20 cellular contexts compared by ENCODE assay signal in genomic region chr2:65503746-65504145, GRCh38.
DNase-seq lines count a peak whose midpoint lies in the region; TF ChIP-seq lines count a peak whose summit lies in the region.
"Had no signal": no experiment of that assay in that cellular context is flagged by ENCODE, and none has a peak within 500 bp of the region (broad histone marks: within the 10 kb centered on the region; RNA-seq: fewer than 3 reads in every experiment).

No MANE protein-coding gene starts in this region.

- H3K27me3 ChIP-seq in uterus, result no peaks in the 10 kb centered on the region

- no peak overlapping the region for H3K4me3 ChIP-seq in uterus
- H3K4me3 ChIP-seq: GM23248, PC-9 had no signal

- no peaks in the 10 kb centered on the region for H3K36me3 ChIP-seq in uterus

- intact Hi-C loops in uterus (cut with DNase I; ENCODE audit: low total_unique reads), result no loop called here

- H3K9me3 ChIP-seq in uterus, result no peaks in the 10 kb centered on the region

- no peak overlapping the region for H3K27ac ChIP-seq in uterus
- H3K27ac ChIP-seq: GM23248, HL-60, KMS-11, PC-9, RWPE1 had no signal

- peak in 48 of 58 donors; percentile 3 to 70 (median 29) for DNase-seq in anterior cingulate cortex (lab: John Stamatoyannopoulos, UW)
- peak; percentile 37 to 44 for DNase-seq in hippocampal formation (lab: John Stamatoyannopoulos, UW)
- DNase-seq in occipital lobe (lab: John Stamatoyannopoulos, UW), result peak; percentile 7
- no peak for DNase-seq in SHP77 treated with DMSO at 0.1 percent for 48 hours (lab: John Stamatoyannopoulos, UW)
- no peak for DNase-seq in uterus
- no peak for DNase-seq in DMS153 treated with DMSO at 0.1 percent for 48 hours (lab: John Stamatoyannopoulos, UW; ENCODE audit: unreplicated experiment)
- DNase-seq in HCEC 1CT, result no peak
- DNase-seq: ACHN, DND-41, GM23248, NCI-H1417, NCI-H187, NCI-H2107, NCI-H226, NCI-H524, NCI-H82, PC-9 had no signal

- peaks cover 0 to 6% of the 10 kb centered on the region in 2 donors for H3K4me1 ChIP-seq in uterus

- no peak for TF ChIP-seq CTCF in uterus (IDR thresholded peaks at IDR 0.05)

- TF ChIP-seq POLR2A in uterus (IDR thresholded peaks at IDR 0.05), result no peak

Comparison
In these comparisons a context has a peak if more than half of its experiments do, and no peak if none do; other contexts are left out.
1. DNase-seq: peak in anterior cingulate cortex (48 of 58), hippocampal formation (2 of 2) and occipital lobe (single experiment); none in SHP77 treated with DMSO at 0.1 percent for 48 hours (single experiment), uterus (0 of 2), DMS153 treated with DMSO at 0.1 percent for 48 hours (single experiment) and HCEC 1CT (single experiment).